Comparison of ENCODE assay signal across 19 cellular contexts in genomic region chr2:127130421-127130820, GRCh38.
"Had no signal": no experiment of that assay in that cellular context is flagged by ENCODE, and none has a peak within 500 bp of the region (broad histone marks: within the 10 kb centered on the region; RNA-seq: fewer than 3 reads in every experiment).

No MANE protein-coding gene starts in this region.

- H3K27me3 ChIP-seq: adrenal gland, hepatocyte, ovary, tibial nerve had no signal

- H3K4me1 Mint-ChIP-seq: activated naive CD8-positive, alpha-beta T cell treated with anti-CD3 and anti-CD28 coated beads for 36 hours had no signal

- H3K4me3 ChIP-seq: adrenal gland, hepatocyte, ovary, prostate gland, tibial nerve had no signal

- H3K27me3 Mint-ChIP-seq: activated naive CD8-positive, alpha-beta T cell treated with anti-CD3 and anti-CD28 coated beads for 36 hours; brain had no signal

- H3K36me3 Mint-ChIP-seq: activated naive CD8-positive, alpha-beta T cell treated with anti-CD3 and anti-CD28 coated beads for 36 hours; brain had no signal

- H3K27ac Mint-ChIP-seq: activated naive CD4-positive, alpha-beta T cell treated with anti-CD3 and anti-CD28 coated beads for 36 hours; activated naive CD8-positive, alpha-beta T cell treated with anti-CD3 and anti-CD28 coated beads for 36 hours; brain; nephron had no signal

- H3K4me3 Mint-ChIP-seq: activated naive CD4-positive, alpha-beta T cell treated with anti-CD3 and anti-CD28 coated beads for 36 hours; activated naive CD8-positive, alpha-beta T cell treated with anti-CD3 and anti-CD28 coated beads for 36 hours; brain; nephron had no signal

- H3K4me1 ChIP-seq: prostate gland, tibial nerve had no signal

- H3K9me3 ChIP-seq: adrenal gland, ovary, prostate gland, tibial nerve had no signal

- H3K9me3 Mint-ChIP-seq: activated naive CD4-positive, alpha-beta T cell treated with anti-CD3 and anti-CD28 coated beads for 36 hours; activated naive CD8-positive, alpha-beta T cell treated with anti-CD3 and anti-CD28 coated beads for 36 hours; nephron had no signal

- ATAC-seq: esophagus mucosa, left cardiac atrium, left ventricle myocardium superior had no signal

- H3K27ac ChIP-seq: adrenal gland, hepatocyte, ovary, prostate gland, tibial nerve had no signal

- H3K36me3 ChIP-seq: adrenal gland, ovary, prostate gland, tibial nerve had no signal

- DNase-seq: activated CD4-positive, alpha-beta T cell treated with anti-CD3 and anti-CD28 coated beads for 4 hours; activated CD4-positive, alpha-beta T cell treated with anti-CD3 and anti-CD28 coated beads, Interleukin-2, amount 50 U/mL, for 4 hours; activated effector memory CD4-positive, alpha-beta T cell treated with Interleukin-2 at 50 U/mL for 16 hours; activated naive CD4-positive, alpha-beta T cell treated with anti-CD3 and anti-CD28 coated beads for 36 hours; activated naive CD8-positive, alpha-beta T cell treated with anti-CD3 and anti-CD28 coated beads for 36 hours; activated T-cell treated with anti-CD3 and anti-CD28 coated beads for 4 hours; adrenal gland; aorta; left cardiac atrium; left ventricle myocardium superior; ovary; retina; stimulated activated naive CD4-positive, alpha-beta T cell treated with Interleukin-2 at 50 U/mL for 16 hours had no signal
